In genomic region chr13:26953273-26953672, GRCh38 we compare ENCODE assay signal across 26 cellular contexts.
"Had no signal": no experiment of that assay in that cellular context is flagged by ENCODE, and none has a peak within 500 bp of the region (broad histone marks: within the 10 kb centered on the region; RNA-seq: fewer than 3 reads in every experiment).

No MANE protein-coding gene starts in this region.

- FAIRE-seq: RCC 7860, TTC549 had no signal

- H3K36me3 ChIP-seq: ascending aorta, cardiac muscle cell had no signal

- DNase-seq: activated CD4-positive, alpha-beta T cell treated with anti-CD3 and anti-CD28 coated beads for 36 hours; activated CD4-positive, alpha-beta T cell treated with anti-CD3 and anti-CD28 coated beads, Interleukin-2, amount 10 ng/mL, durations not matched to agents 7 days and 5 days; activated CD4-positive, alpha-beta T cell treated with anti-CD3 and anti-CD28 coated beads, Interleukin-2, amount 50 U/mL, for 48 hours; activated CD8-positive, alpha-beta T cell treated with anti-CD3 and anti-CD28 coated beads, Interleukin-2, amount 10 ng/mL, durations not matched to agents 7 days and 5 days; activated gamma-delta T cell; activated naive CD4-positive, alpha-beta T cell treated with Interleukin-2 at 50 U/mL for 16 hours; activated naive CD8-positive, alpha-beta T cell treated with anti-CD3 and anti-CD28 coated beads, Interleukin-2, amount 10 ng/mL, durations not matched to agents 7 days and 5 days; activated T-cell treated with anti-CD3 and anti-CD28 coated beads, Interleukin-2, amount 50 U/mL, for 24 hours; amygdala; NCI-H1105; NCI-H1417 treated with DMSO at 0.1 percent for 48 hours; NCI-H1930; NCI-H2081 treated with DMSO at 0.1 percent for 48 hours; NCI-H226; NCI-H446 treated with DMSO at 0.1 percent for 48 hours; NCI-H69; NK-92 treated with Interleukin-12 subunit alpha and Interleukin-12 subunit beta, amount 100 ng/mL, for 24 hours; PC-3; Right ventricle myocardium superior had no signal

- H3K27ac ChIP-seq: ascending aorta, cardiac muscle cell, RWPE1 had no signal

- H3K4me1 ChIP-seq: ascending aorta had no signal

- H3K27me3 ChIP-seq: ascending aorta, cardiac muscle cell had no signal

- ATAC-seq: activated CD4-positive, alpha-beta T cell treated with anti-CD3 and anti-CD28 coated beads for 36 hours; activated CD4-positive, CD25-positive, alpha-beta regulatory T cell treated with anti-CD3 and anti-CD28 coated beads, Interleukin-2, amount 50 U/mL, for 24 hours; activated CD8-positive, alpha-beta T cell treated with anti-CD3 and anti-CD28 coated beads, Interleukin-2, amount 10 ng/mL, durations not matched to agents 7 days and 5 days; PC-3; WTC11 had no signal

- H3K9me3 ChIP-seq: ascending aorta had no signal

- H3K4me3 ChIP-seq: ascending aorta, cardiac muscle cell had no signal
